18 cellular contexts compared by ENCODE assay signal in genomic region chr5:127326438-127326837, GRCh38. TPM values are rescaled to one million over a fixed set of nuclear protein-coding genes. Genes with fewer than 3 reads are reported as not detected.
"Had no signal": no experiment of that assay in that cellular context is flagged by ENCODE, and none has a peak within 500 bp of the region (broad histone marks: within the 10 kb centered on the region; RNA-seq: fewer than 3 reads in every experiment).

No MANE protein-coding gene starts in this region.

- H3K27ac ChIP-seq: body of pancreas, coronary artery, transverse colon, vagina had no signal

- H3K27ac Mint-ChIP-seq: activated naive CD8-positive, alpha-beta T cell; natural killer cell treated with Interleukin-12 subunit alpha and Interleukin-12 subunit beta and Interleukin-15 and Interleukin-18, amount 100 ng/mL, for 72 hours had no signal

- H3K9me3 Mint-ChIP-seq: natural killer cell treated with Interleukin-12 subunit alpha and Interleukin-12 subunit beta and Interleukin-15 and Interleukin-18, amount 100 ng/mL, for 72 hours had no signal

- H3K4me3 Mint-ChIP-seq: activated naive CD8-positive, alpha-beta T cell; natural killer cell treated with Interleukin-12 subunit alpha and Interleukin-12 subunit beta and Interleukin-15 and Interleukin-18, amount 100 ng/mL, for 72 hours had no signal

- FAIRE-seq: endothelial cell of umbilical vein had no signal

- H3K4me3 ChIP-seq: body of pancreas, coronary artery, transverse colon, vagina had no signal

- H3K27me3 ChIP-seq: body of pancreas, transverse colon, vagina had no signal

- H3K36me3 Mint-ChIP-seq: activated naive CD8-positive, alpha-beta T cell; natural killer cell treated with Interleukin-12 subunit alpha and Interleukin-12 subunit beta and Interleukin-15 and Interleukin-18, amount 100 ng/mL, for 72 hours had no signal

- ATAC-seq: body of pancreas; natural killer cell treated with Interleukin-12 subunit alpha and Interleukin-12 subunit beta and Interleukin-15 and Interleukin-18, amount 100 ng/mL, for 72 hours had no signal

- H3K36me3 ChIP-seq: transverse colon, vagina had no signal

- DNase-seq: activated CD4-positive, alpha-beta T cell treated with anti-CD3 and anti-CD28 coated beads, Interleukin-2, amount 50 U/mL, for 1 hour; activated CD8-positive, alpha-beta memory T cell treated with anti-CD3 and anti-CD28 coated beads for 24 hours; activated gamma-delta T cell treated with Interleukin-2 at 50 U/mL for 16 hours; amniotic stem cell; body of pancreas; central memory CD4-positive, alpha-beta T cell; foreskin fibroblast; nucleus accumbens; posterior cingulate gyrus; stimulated activated CD4-positive, alpha-beta T cell treated with anti-CD3 and anti-CD28 coated beads, Interleukin-4, amount 100 ng/mL, for 24 hours; stimulated activated naive CD4-positive, alpha-beta T cell treated with Interleukin-2 at 50 U/mL for 16 hours; substantia nigra; transverse colon had no signal

- H3K9me3 ChIP-seq: body of pancreas, transverse colon, vagina had no signal

- H3K4me1 ChIP-seq: transverse colon, vagina had no signal

RNA-seq across cellular contexts. Expression of gene MEGF10, which starts 35.8 kb away (rescaled TPM):
- total RNA-seq: natural killer cell treated with Interleukin-12 subunit alpha and Interleukin-12 subunit beta and Interleukin-15 and Interleukin-18, amount 100 ng/mL, for 72 hours had no signal
